Comparison of ENCODE assay signal across 8 cellular contexts in genomic region chr14:64502476-64503183, GRCh38. TPM values are rescaled to one million over a fixed set of nuclear protein-coding genes. Genes with fewer than 3 reads are reported as not detected.
DNase-seq lines count a peak whose midpoint lies in the region; ATAC-seq and TF ChIP-seq lines count a peak whose summit lies in the region.

No MANE protein-coding gene starts in this region.

- H3K79me2 ChIP-seq in mammary epithelial cell (ENCODE audit: insufficient read depth, low read length), result peaks cover 80% of the 10 kb centered on the region

- H2AFZ ChIP-seq in mammary epithelial cell (ENCODE audit: low read depth, low read length), result peak overlapping the region; percentile 93

- peaks cover 30% of the 10 kb centered on the region for H3K4me1 ChIP-seq in mammary epithelial cell (ENCODE audit: insufficient read depth, low read length)
- peaks cover 0 to 49% (median 14%) of the 10 kb centered on the region in 4 donors for H3K4me1 ChIP-seq in right lobe of liver

- intact Hi-C loops in mammary epithelial cell (cut with micrococcal nuclease) (loop anchor here (1.0 to 10.0 kb wide), 4 partner anchors 115 to 262 kb away; partner anchors contain the start of gene MTHFD1), right lobe of liver (cut with DNase I) (no loop called here)

- no TSS peak for BruUV-seq in mammary epithelial cell (replicated peaks; lab: Mats Ljungman, UMichigan)

- TF ChIP-seq CTCF in mammary epithelial cell (conservative IDR thresholded peaks at IDR 0.05 in 1 of 2, IDR thresholded peaks at IDR 0.05 in 1 of 2; ENCODE audit: extremely low read depth in 1 of 2, insufficient read depth in 1 of 2, low read depth in 1 of 2, low read length in 2 of 2) (peak in 1 of 2 donors; percentile 17), right lobe of liver (IDR thresholded peaks at IDR 0.05) (no peak)

- H3K9me3 ChIP-seq in SK-N-MC (ENCODE audit: low read depth, low read length) (no peaks in the 10 kb centered on the region), mammary epithelial cell (replicated peaks; ENCODE audit: insufficient read depth, low read length) (no peaks in the 10 kb centered on the region), right lobe of liver (no peaks in the 10 kb centered on the region)

- dilution Hi-C loops in mammary epithelial cell (cut with HindIII; ENCODE audit: low sequenced_read_pairs), result loop anchor here (5.0 kb wide), 1 partner anchor 70 kb away; no protein-coding TSS in a partner anchor

- H3K27ac ChIP-seq in SK-N-MC, result peak overlapping the region; percentile 90
- H3K27ac ChIP-seq in mammary epithelial cell (ENCODE audit: insufficient read depth, low read depth, low read length), result peak overlapping the region; percentile 93
- peak overlapping the region; percentile 98 to 100 (median 98) for H3K27ac ChIP-seq in right lobe of liver
- H3K27ac ChIP-seq in temporal lobe (ENCODE audit: low read depth, low read length), result peak overlapping the region; percentile 98

- H3K36me3 ChIP-seq in SK-N-MC (ENCODE audit: insufficient read depth, low read length), result peaks cover 3% of the 10 kb centered on the region; the same call in 1 of the 2 replicates
- no peaks in the 10 kb centered on the region for H3K36me3 ChIP-seq in mammary epithelial cell (ENCODE audit: insufficient read depth, low read length)
- H3K36me3 ChIP-seq in right lobe of liver, result no peaks in the 10 kb centered on the region

- no peak for ATAC-seq in right lobe of liver

- DNase-seq in NCI-H82 (lab: John Stamatoyannopoulos, UW) (peak; percentile 44), NCI-H82 treated with DMSO at 0.1 percent for 48 hours (lab: John Stamatoyannopoulos, UW; ENCODE audit: unreplicated experiment) (no peak), SK-N-MC (ENCODE audit: low read depth, low spot score) (no peak), mammary epithelial cell (peak; percentile 52), right lobe of liver (peak in 1 of 3 donors; percentile 51), NCI-H146 (lab: John Stamatoyannopoulos, UW) (no peak), GF-D8 (lab: John Stamatoyannopoulos, UW) (no peak)

- no peak for TF ChIP-seq POLR2A in right lobe of liver (IDR thresholded peaks at IDR 0.05)

- H3K4me3 ChIP-seq in SK-N-MC (peak overlapping the region; percentile 90), mammary epithelial cell (replicated peaks in 1 of 3; ENCODE audit: insufficient read depth in 1 of 3, low read depth in 2 of 3, low read length in 3 of 3) (peak overlapping the region; percentile 78 to 89 (median 84)), right lobe of liver (peak overlapping the region; percentile 84 to 88 (median 84))

- H3K27me3 ChIP-seq in mammary epithelial cell (ENCODE audit: insufficient read depth, low read length) (no peaks in the 10 kb centered on the region), right lobe of liver (no peaks in the 10 kb centered on the region)

- H3K9ac ChIP-seq in SK-N-MC (ENCODE audit: insufficient read length), result peak overlapping the region; percentile 95
- H3K9ac ChIP-seq in mammary epithelial cell (ENCODE audit: insufficient read depth, low read length), result peak overlapping the region; percentile 86

- peaks cover 1% of the 10 kb centered on the region for H4K20me1 ChIP-seq in mammary epithelial cell (ENCODE audit: insufficient read depth, low read length)

- H3K4me2 ChIP-seq in mammary epithelial cell (ENCODE audit: insufficient read depth, low read depth, low read length), result peak overlapping the region; percentile 86

- WGBS in mammary epithelial cell (ENCODE audit: low coverage, missing lambda C conversion rate), result under 1% methylated on average over 15 of the region's 15 CpGs
- WGBS in right lobe of liver (ENCODE audit: insufficient coverage, low coverage, low lambda C conversion rate, missing lambda C conversion rate), result 22% methylated on average over 14 of the region's 15 CpGs

- CTCF ChIA-PET in mammary epithelial cell (lab: Charles Lee; ENCODE audit: low non-redundant PET), result interaction anchor here (0.7 kb wide), 1 partner anchor 73 kb away, joined by 4 read pairs; no protein-coding TSS in a partner anchor

- in situ Hi-C loops in mammary epithelial cell (cut with MboI; ENCODE audit: low sequenced_read_pairs in 2 of 2), result loop anchor here in 1 of 2 donors (25.0 kb wide), 1 partner anchor 260 kb away; no protein-coding TSS in a partner anchor

RNA-seq across cellular contexts. Expression of gene ZBTB25, which starts 1.0 kb away (rescaled TPM):
- 10 to 100 TPM in 1 of 2 donors, 1 to 10 TPM in 1; 9.7 to 10.8 TPM for total RNA-seq in mammary epithelial cell
- 5.6 TPM for polyA plus RNA-seq in mammary epithelial cell
- 10.5 TPM for polyA minus RNA-seq in mammary epithelial cell
- total RNA-seq in right lobe of liver, result 1 to 10 TPM; 5.5 to 6.2 (median 5.7) TPM
- total RNA-seq in temporal lobe, result 12.8 TPM

RNA-seq across cellular contexts. Expression of gene ZBTB1, which starts 1.9 kb away (rescaled TPM):
- total RNA-seq in mammary epithelial cell (10 to 100 TPM; 28.8 to 52.2 TPM), right lobe of liver (10 to 100 TPM; 10.6 to 16.8 (median 14.9) TPM), temporal lobe (39.6 TPM)
- 15.7 TPM for polyA plus RNA-seq in mammary epithelial cell
- polyA minus RNA-seq in mammary epithelial cell, result 27.9 TPM

RNA-seq across cellular contexts. Expression of gene AKAP5, which starts 37.3 kb away (rescaled TPM):
- under 1 TPM; 0.28 to 0.67 TPM for total RNA-seq in mammary epithelial cell
- polyA plus RNA-seq in mammary epithelial cell, result 0.03 TPM
- polyA minus RNA-seq in mammary epithelial cell, result 0.57 TPM
- total RNA-seq in right lobe of liver, result 1 to 10 TPM in 1 of 6 experiments, under 1 TPM in 5; 0.12 to 1.0 (median 0.30) TPM
- 17.0 TPM for total RNA-seq in temporal lobe

RNA-seq across cellular contexts. Expression of gene HSPA2, which starts 37.9 kb away (rescaled TPM):
- 1 to 10 TPM; 4.3 to 4.7 TPM for total RNA-seq in mammary epithelial cell
- 4.1 TPM for polyA plus RNA-seq in mammary epithelial cell
- 2.1 TPM for polyA minus RNA-seq in mammary epithelial cell
- 1 to 10 TPM; 1.2 to 9.7 (median 5.0) TPM for total RNA-seq in right lobe of liver
- total RNA-seq in temporal lobe, result 6.4 TPM

RNA-seq across cellular contexts. Expression of gene PPP1R36, which starts 47.1 kb away (rescaled TPM):
- total RNA-seq in mammary epithelial cell, result 1 to 10 TPM in 1 of 2 donors, not detected in 1; 1.7 TPM
- polyA plus RNA-seq in mammary epithelial cell, result 0.12 TPM
- not detected for polyA minus RNA-seq in mammary epithelial cell
- under 1 TPM in 2 of 6 experiments, not detected in 4; 0.16 to 0.40 TPM for total RNA-seq in right lobe of liver
- 0.49 TPM for total RNA-seq in temporal lobe

Comparison
In these comparisons a context has a peak if more than half of its experiments do, and no peak if none do; other contexts are left out.
1. DNase-seq: peak in NCI-H82 (single experiment) and mammary epithelial cell (single experiment); none in NCI-H82 treated with DMSO at 0.1 percent for 48 hours (single experiment), SK-N-MC (single experiment), NCI-H146 (single experiment) and GF-D8 (single experiment).
2. Peak in every context shown above with its lines, with median percentiles within 50 percentile points of each other: H3K27ac ChIP-seq and H3K4me3 ChIP-seq.